9 cellular contexts compared by ENCODE assay signal in the genomic region with DNA sequence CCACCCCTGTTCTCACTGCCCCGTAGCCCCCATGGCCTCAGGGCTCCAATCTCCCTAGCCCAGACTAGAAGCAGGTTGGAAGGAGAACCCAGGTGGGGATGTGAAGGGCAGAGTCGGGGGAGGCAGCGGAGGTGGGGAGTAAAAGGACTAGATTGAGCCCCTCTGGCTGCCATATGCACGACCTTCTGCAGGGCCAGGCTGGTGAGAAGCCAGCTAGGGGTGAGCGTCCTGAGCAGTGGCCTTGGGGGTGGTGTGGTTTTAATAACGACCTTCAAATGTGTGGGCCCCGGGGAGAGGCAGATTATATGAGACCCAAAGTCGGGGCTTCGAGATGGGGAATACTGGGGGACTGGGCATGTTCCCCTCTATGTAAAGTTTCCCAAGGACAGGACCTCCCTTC.
DNase-seq lines count a peak whose midpoint lies in the region; ATAC-seq, FAIRE-seq and TF ChIP-seq lines count a peak whose summit lies in the region.
"Had no signal": no experiment of that assay in that cellular context is flagged by ENCODE, and none has a peak within 500 bp of the region (broad histone marks: within the 10 kb centered on the region; RNA-seq: fewer than 3 reads in every experiment).

No MANE protein-coding gene starts in this region.

- ATAC-seq in HCT116, result no peak
- ATAC-seq in HG02973 (IDR thresholded peaks at IDR 0.05; ENCODE audit: unreplicated experiment), result no peak

- peaks cover 12% of the 10 kb centered on the region for H3K27me3 Mint-ChIP-seq in activated T-helper 1 cell treated with anti-CD3 and anti-CD28 coated beads, Interleukin-12 subunit alpha, Interleukin-12 subunit beta, Interleukin-2, Interleukin-4 antibody, amounts not matched to agents 30 ng/mL and 10 ng/mL and 1 ng/mL, durations not matched to agents 14 hours and 24 hours and 36 hours (ENCODE audit: insufficient read depth)

- intact Hi-C loops in HCT116 (cut with micrococcal nuclease), result no loop called here
- intact Hi-C loops in activated T-helper 1 cell treated with anti-CD3 and anti-CD28 coated beads, Interleukin-12 subunit alpha, Interleukin-12 subunit beta, Interleukin-2, Interleukin-4 antibody, amounts not matched to agents 30 ng/mL and 10 ng/mL and 1 ng/mL, durations not matched to agents 14 hours and 24 hours and 36 hours (cut with micrococcal nuclease), result loop anchor here (10.0 kb wide), 2 partner anchors 157 to 553 kb away; no protein-coding TSS in a partner anchor
- intact Hi-C loops in kidney (cut with DNase I), result no loop called here

- peaks cover 9% of the 10 kb centered on the region for H3K79me2 ChIP-seq in HCT116 (ENCODE audit: insufficient read depth, low read length)
- H3K79me2 ChIP-seq in smooth muscle cell (ENCODE audit: low read depth), result peaks cover 8% of the 10 kb centered on the region

- H3K4me1 ChIP-seq in HCT116 (ENCODE audit: control insufficient read depth in 1 of 2, insufficient read depth in 2 of 2, low read length in 2 of 2) (peaks cover 92 to 99% of the 10 kb centered on the region in 2 experiments), kidney (ENCODE audit: control insufficient read depth in 1 of 2, insufficient read depth in 1 of 2, low read depth in 1 of 2, low read length in 2 of 2) (peaks cover 39 to 47% of the 10 kb centered on the region in 2 donors), smooth muscle cell (ENCODE audit: low read depth) (peaks cover 34% of the 10 kb centered on the region)

- H3K4me2 ChIP-seq in HCT116 (ENCODE audit: low read length) (peak overlapping the region; percentile 92), smooth muscle cell (peak overlapping the region; percentile 97)

- peaks cover 39% of the 10 kb centered on the region for H3K4me1 Mint-ChIP-seq in activated T-helper 1 cell treated with anti-CD3 and anti-CD28 coated beads, Interleukin-12 subunit alpha, Interleukin-12 subunit beta, Interleukin-2, Interleukin-4 antibody, amounts not matched to agents 30 ng/mL and 10 ng/mL and 1 ng/mL, durations not matched to agents 14 hours and 24 hours and 36 hours (ENCODE audit: low read depth)

- H3K9me3 Mint-ChIP-seq in activated T-helper 1 cell treated with anti-CD3 and anti-CD28 coated beads, Interleukin-12 subunit alpha, Interleukin-12 subunit beta, Interleukin-2, Interleukin-4 antibody, amounts not matched to agents 30 ng/mL and 10 ng/mL and 1 ng/mL, durations not matched to agents 14 hours and 24 hours and 36 hours, result no peaks in the 10 kb centered on the region

- TF ChIP-seq RAD21 in HCT116 (IDR thresholded peaks at IDR 0.05; ENCODE audit: low read depth), result no peak

- no peaks in the 10 kb centered on the region for H4K20me1 ChIP-seq in HCT116 (ENCODE audit: insufficient read depth)
- H4K20me1 ChIP-seq in smooth muscle cell (ENCODE audit: low read depth), result no peaks in the 10 kb centered on the region

- no TSS peak for BruUV-seq in HCT116 (replicated peaks; lab: Mats Ljungman, UMichigan)

- TF ChIP-seq POLR2A in HCT116 (IDR thresholded peaks at IDR 0.05; ENCODE audit: borderline replicate concordance, extremely low read depth, insufficient read depth, insufficient read length), result no peak

- no peak for DNase-seq in HCT116 (ENCODE audit: low read depth, low spot score)
- no peak for DNase-seq in activated T-helper 1 cell treated with anti-CD3 and anti-CD28 coated beads, Interleukin-12 subunit alpha, Interleukin-12 subunit beta, Interleukin-2, Interleukin-4 antibody, amounts not matched to agents 30 ng/mL and 10 ng/mL and 1 ng/mL, durations not matched to agents 14 hours and 24 hours and 36 hours (ENCODE audit: low spot score)
- DNase-seq in kidney, result no peak
- no peak for DNase-seq in smooth muscle cell (lab: John Stamatoyannopoulos, UW; ENCODE audit: unreplicated experiment)
- no peak for DNase-seq in stimulated activated CD8-positive, alpha-beta memory T cell treated with anti-CD3 and anti-CD28 coated beads, Interleukin-4, amount 100 ng/mL, for 48 hours
- DNase-seq in NCI-H82 (lab: John Stamatoyannopoulos, UW), result no peak
- no peak for DNase-seq in NCI-H510A (lab: John Stamatoyannopoulos, UW)
- DNase-seq: NCI-H526 treated with DMSO at 0.1 percent for 48 hours had no signal

- no peak overlapping the region for H2AFZ ChIP-seq in HCT116 (ENCODE audit: low read depth, low read length, poor library complexity, severe bottlenecking)
- H2AFZ ChIP-seq in smooth muscle cell (ENCODE audit: low read depth), result no peak overlapping the region

- H3K27me3 ChIP-seq in HCT116 (ENCODE audit: insufficient read depth, low read length), result no peaks in the 10 kb centered on the region
- H3K27me3 ChIP-seq in smooth muscle cell (ENCODE audit: low read depth), result no peaks in the 10 kb centered on the region

- no peak for FAIRE-seq in kidney (lab: Jason Lieb, UNC)

- TF ChIP-seq CTCF in HCT116 (IDR thresholded peaks at IDR 0.05 in 2 of 3, conservative IDR thresholded peaks at IDR 0.05 in 1 of 3; ENCODE audit: borderline replicate concordance in 1 of 3, insufficient read depth in 1 of 3, low read depth in 2 of 3, low read length in 2 of 3), result no peak
- TF ChIP-seq CTCF in kidney (IDR thresholded peaks at IDR 0.05; ENCODE audit: borderline replicate concordance, extremely low read depth, insufficient read depth), result no peak
- TF ChIP-seq CTCF in smooth muscle cell (IDR thresholded peaks at IDR 0.05; ENCODE audit: borderline replicate concordance, insufficient read depth, poor library complexity, severe bottlenecking), result no peak

- WGBS in smooth muscle cell (ENCODE audit: low lambda C conversion rate), result 80% methylated on average over 9 of the region's 9 CpGs

- POLR2A ChIA-PET in HCT116 (lab: Charles Lee), result interaction anchor here (1.4 to 4.2 kb wide), 5 partner anchors 15 to 343 kb away, joined by 3 to 30 read pairs (median 4); no protein-coding TSS in a partner anchor

- H3K9ac ChIP-seq in HCT116 (ENCODE audit: low read length) (peak overlapping the region; percentile 89), kidney (ENCODE audit: low read length in 2 of 2) (peak overlapping the region in 1 of 2 donors; percentile 83), smooth muscle cell (ENCODE audit: low read depth) (peak overlapping the region; percentile 96)

- peak overlapping the region; percentile 48 for H3K27ac Mint-ChIP-seq in activated T-helper 1 cell treated with anti-CD3 and anti-CD28 coated beads, Interleukin-12 subunit alpha, Interleukin-12 subunit beta, Interleukin-2, Interleukin-4 antibody, amounts not matched to agents 30 ng/mL and 10 ng/mL and 1 ng/mL, durations not matched to agents 14 hours and 24 hours and 36 hours

- H3K36me3 ChIP-seq in HCT116 (ENCODE audit: control insufficient read depth in 1 of 2, insufficient read depth in 2 of 2, low read length in 2 of 2) (no peaks in the 10 kb centered on the region), kidney (ENCODE audit: control insufficient read depth in 1 of 2, insufficient read depth in 2 of 2, low read length in 2 of 2) (no peaks in the 10 kb centered on the region), smooth muscle cell (ENCODE audit: low read depth) (no peaks in the 10 kb centered on the region)

- peaks cover 2% of the 10 kb centered on the region for H3K36me3 Mint-ChIP-seq in activated T-helper 1 cell treated with anti-CD3 and anti-CD28 coated beads, Interleukin-12 subunit alpha, Interleukin-12 subunit beta, Interleukin-2, Interleukin-4 antibody, amounts not matched to agents 30 ng/mL and 10 ng/mL and 1 ng/mL, durations not matched to agents 14 hours and 24 hours and 36 hours (ENCODE audit: low read depth)

- H3K27ac ChIP-seq in HCT116 (ENCODE audit: low read depth, low read length) (peak overlapping the region; percentile 100), kidney (ENCODE audit: low read depth in 2 of 2, low read length in 2 of 2) (peak overlapping the region; percentile 99 to 100), smooth muscle cell (ENCODE audit: low read depth) (peak overlapping the region; percentile 100)

- peaks cover 51% of the 10 kb centered on the region for H3F3A ChIP-seq in smooth muscle cell (ENCODE audit: low read depth)

- H3K9me3 ChIP-seq in HCT116 (ENCODE audit: control insufficient read depth in 1 of 2, insufficient read depth in 1 of 2, low read depth in 1 of 2, low read length in 2 of 2), result no peaks in the 10 kb centered on the region
- H3K9me3 ChIP-seq in kidney (ENCODE audit: control insufficient read depth in 1 of 2, low read length in 2 of 2), result no peaks in the 10 kb centered on the region
- no peaks in the 10 kb centered on the region for H3K9me3 ChIP-seq in smooth muscle cell (replicated peaks; ENCODE audit: low read depth)

- RAD21 ChIA-PET in HCT116 (lab: Charles Lee; ENCODE audit: low non-redundant PET in 1 of 2, low total read pairs in 2 of 2, uncharacterized antibody in 2 of 2, unreplicated experiment in 2 of 2), result interaction anchor here (1.3 to 1.4 kb wide), 2 partner anchors 15 kb away, joined by 4 to 5 read pairs; no protein-coding TSS in a partner anchor

- H3K9me2 ChIP-seq in HCT116 (ENCODE audit: insufficient read depth), result no peaks in the 10 kb centered on the region

- H3K4me3 ChIP-seq in HCT116 (replicated peaks in 1 of 2; ENCODE audit: low read depth in 1 of 2, low read length in 2 of 2) (no peak overlapping the region; a peak in 1 of 4 replicates), kidney (ENCODE audit: low read length in 2 of 2) (no peak overlapping the region), smooth muscle cell (no peak overlapping the region)

- H3K4me3 Mint-ChIP-seq in activated T-helper 1 cell treated with anti-CD3 and anti-CD28 coated beads, Interleukin-12 subunit alpha, Interleukin-12 subunit beta, Interleukin-2, Interleukin-4 antibody, amounts not matched to agents 30 ng/mL and 10 ng/mL and 1 ng/mL, durations not matched to agents 14 hours and 24 hours and 36 hours, result peak overlapping the region; percentile 56

- CTCF ChIA-PET in HCT116 (lab: Charles Lee), result no interaction called here

TF ChIP-seq in HCT116, 20 proteins besides CTCF, POLR2A, EP300 and RAD21 (continues in another document):
- TF ChIP-seq ZBTB33 (IDR thresholded peaks at IDR 0.05; ENCODE audit: extremely low read depth, insufficient replicate concordance, low read length) (no peak), EGR1 (IDR thresholded peaks at IDR 0.05; ENCODE audit: low read depth) (no peak), ZFX (IDR thresholded peaks at IDR 0.05) (no peak)
